Comparison of ENCODE assay signal across 24 cellular contexts in the genomic region with DNA sequence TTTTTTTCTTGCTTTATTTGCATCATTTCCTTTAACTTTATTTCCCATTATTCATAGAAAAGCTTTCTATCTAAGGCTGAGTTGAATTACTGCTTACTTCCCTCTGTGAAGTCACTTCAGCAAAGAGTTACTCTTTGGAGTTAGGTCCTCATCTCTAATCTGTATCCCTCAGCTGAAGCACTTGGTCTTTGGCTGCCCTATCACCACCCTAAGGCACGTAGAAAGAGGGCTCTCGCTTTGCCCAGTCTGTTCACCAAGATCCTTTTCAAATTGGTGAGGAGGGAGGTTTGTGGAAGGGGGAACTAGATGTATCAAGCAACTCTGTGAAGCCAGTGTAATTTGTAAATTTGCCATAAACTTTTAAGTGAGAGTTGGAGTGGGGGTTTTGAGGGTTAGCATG.
"Had no signal": no experiment of that assay in that cellular context is flagged by ENCODE, and none has a peak within 500 bp of the region (broad histone marks: within the 10 kb centered on the region; RNA-seq: fewer than 3 reads in every experiment).

No MANE protein-coding gene starts in this region.

- DNase-seq: activated CD4-positive, alpha-beta memory T cell treated with anti-CD3 and anti-CD28 coated beads for 36 hours; activated CD4-positive, alpha-beta T cell treated with anti-CD3 and anti-CD28 coated beads, Interleukin-2, amount 10 ng/mL, durations not matched to agents 7 days and 5 days; activated CD4-positive, CD25-positive, alpha-beta regulatory T cell; activated CD8-positive, alpha-beta memory T cell treated with anti-CD3 and anti-CD28 coated beads for 24 hours; activated effector memory CD4-positive, alpha-beta T cell treated with anti-CD3 and anti-CD28 coated beads, Interleukin-2, amount 50 U/mL, for 16 hours; activated naive CD4-positive, alpha-beta T cell treated with Interleukin-2 at 50 U/mL for 16 hours; activated naive CD8-positive, alpha-beta T cell treated with anti-CD3 and anti-CD28 coated beads, Interleukin-2, amount 50 U/mL, for 24 hours; activated T-cell treated with anti-CD3 and anti-CD28 coated beads, Interleukin-2, amount 50 U/mL, for 4 hours; amniotic stem cell; central memory CD4-positive, alpha-beta T cell; MV-4-11; NCI-H1092 treated with DMSO at 0.1 percent for 48 hours; NCI-H1417 treated with DMSO at 0.1 percent for 48 hours; NCI-H1694; NCI-H2029; NCI-H2107; NCI-H2171 treated with DMSO at 0.1 percent for 48 hours; NCI-H345; NCI-H510A treated with DMSO at 0.1 percent for 48 hours; NCI-H69; PC-3; SHP77 treated with DMSO at 0.1 percent for 48 hours had no signal

- H3K27ac Mint-ChIP-seq: activated CD4-positive, alpha-beta memory T cell treated with anti-CD3 and anti-CD28 coated beads for 36 hours; activated CD4-positive, alpha-beta T cell treated with anti-CD3 and anti-CD28 coated beads, Interleukin-2, amount 10 ng/mL, durations not matched to agents 7 days and 5 days; activated naive CD4-positive, alpha-beta T cell treated with anti-CD3 and anti-CD28 coated beads, Interleukin-2, amount 50 U/mL, for 72 hours; activated naive CD8-positive, alpha-beta T cell treated with anti-CD3 and anti-CD28 coated beads, Interleukin-2, amount 50 U/mL, for 24 hours; T-helper 1 cell treated with Interleukin-12 subunit alpha and Interleukin-12 subunit beta and Interleukin-4 antibody, amounts not matched to agents 30 μg/mL and 1 μg/mL, for 36 hours had no signal

- H3K27me3 Mint-ChIP-seq: activated CD4-positive, alpha-beta memory T cell treated with anti-CD3 and anti-CD28 coated beads for 36 hours; activated CD4-positive, alpha-beta T cell treated with anti-CD3 and anti-CD28 coated beads, Interleukin-2, amount 10 ng/mL, durations not matched to agents 7 days and 5 days; activated naive CD8-positive, alpha-beta T cell treated with anti-CD3 and anti-CD28 coated beads, Interleukin-2, amount 50 U/mL, for 24 hours had no signal

- ATAC-seq: activated naive CD4-positive, alpha-beta T cell treated with anti-CD3 and anti-CD28 coated beads, Interleukin-2, amount 50 U/mL, for 72 hours; activated naive CD8-positive, alpha-beta T cell treated with anti-CD3 and anti-CD28 coated beads, Interleukin-2, amount 50 U/mL, for 24 hours; activated T-cell treated with anti-CD3 and anti-CD28 coated beads, Interleukin-2, amount 50 U/mL, for 4 hours; PC-3 had no signal

- H3K4me3 Mint-ChIP-seq: activated CD4-positive, alpha-beta memory T cell treated with anti-CD3 and anti-CD28 coated beads for 36 hours; activated CD4-positive, alpha-beta T cell treated with anti-CD3 and anti-CD28 coated beads, Interleukin-2, amount 10 ng/mL, durations not matched to agents 7 days and 5 days; activated naive CD8-positive, alpha-beta T cell treated with anti-CD3 and anti-CD28 coated beads, Interleukin-2, amount 50 U/mL, for 24 hours; activated T-cell treated with anti-CD3 and anti-CD28 coated beads, Interleukin-2, amount 50 U/mL, for 4 hours; T-helper 1 cell treated with Interleukin-12 subunit alpha and Interleukin-12 subunit beta and Interleukin-4 antibody, amounts not matched to agents 30 μg/mL and 1 μg/mL, for 36 hours had no signal

- H3K4me1 Mint-ChIP-seq: activated CD4-positive, alpha-beta T cell treated with anti-CD3 and anti-CD28 coated beads, Interleukin-2, amount 10 ng/mL, durations not matched to agents 7 days and 5 days; activated naive CD8-positive, alpha-beta T cell treated with anti-CD3 and anti-CD28 coated beads, Interleukin-2, amount 50 U/mL, for 24 hours had no signal

- H3K9me3 Mint-ChIP-seq: activated CD4-positive, alpha-beta memory T cell treated with anti-CD3 and anti-CD28 coated beads for 36 hours; activated CD4-positive, alpha-beta T cell treated with anti-CD3 and anti-CD28 coated beads, Interleukin-2, amount 10 ng/mL, durations not matched to agents 7 days and 5 days; activated naive CD4-positive, alpha-beta T cell treated with anti-CD3 and anti-CD28 coated beads, Interleukin-2, amount 50 U/mL, for 72 hours; activated naive CD8-positive, alpha-beta T cell treated with anti-CD3 and anti-CD28 coated beads, Interleukin-2, amount 50 U/mL, for 24 hours; activated T-cell treated with anti-CD3 and anti-CD28 coated beads, Interleukin-2, amount 50 U/mL, for 4 hours; T-helper 1 cell treated with Interleukin-12 subunit alpha and Interleukin-12 subunit beta and Interleukin-4 antibody, amounts not matched to agents 30 μg/mL and 1 μg/mL, for 36 hours had no signal
